In genomic region chr7:55963584-55964168, GRCh38 we compare ENCODE assay signal across 8 cellular contexts. TPM values are rescaled to one million over a fixed set of nuclear protein-coding genes. Genes with fewer than 3 reads are reported as not detected.
DNase-seq lines count a peak whose midpoint lies in the region; TF ChIP-seq lines count a peak whose summit lies in the region.

No MANE protein-coding gene starts in this region.

- peak overlapping the region; percentile 64 to 76 (median 75) for H3K4me3 Mint-ChIP-seq in nephron

- no peaks in the 10 kb centered on the region for H3K9me3 Mint-ChIP-seq in nephron

- peak overlapping the region; percentile 8 to 87 (median 62) for H3K27ac Mint-ChIP-seq in nephron

- peak overlapping the region; percentile 86 for H3K27ac ChIP-seq in colonic mucosa

- DNase-seq in AG09309 (ENCODE audit: low read depth) (no peak), LNCaP clone FGC (ENCODE audit: low read depth) (no peak), colonic mucosa (no peak), NCI-H187 treated with DMSO at 0.1 percent for 48 hours (lab: John Stamatoyannopoulos, UW) (no peak), NCI-H1092 (lab: John Stamatoyannopoulos, UW) (no peak), NCI-H748 treated with DMSO at 0.1 percent for 48 hours (lab: John Stamatoyannopoulos, UW) (no peak)
- no peak for DNase-seq in activated CD4-positive, alpha-beta T cell treated with anti-CD3 and anti-CD28 coated beads for 48 hours

- no peaks in the 10 kb centered on the region for H3K27me3 ChIP-seq in colonic mucosa

- H3K36me3 ChIP-seq in colonic mucosa, result no peaks in the 10 kb centered on the region

- peak overlapping the region; percentile 52 for H3K4me3 ChIP-seq in AG09309 (ENCODE audit: control insufficient read depth, low read depth, low read length)
- H3K4me3 ChIP-seq in LNCaP clone FGC (ENCODE audit: low read depth, low read length), result peak overlapping the region; percentile 44
- peak overlapping the region; percentile 27 for H3K4me3 ChIP-seq in colonic mucosa

- H3K9ac ChIP-seq in colonic mucosa (ENCODE audit: low read depth in 2 of 2, low read length in 2 of 2), result peak overlapping the region in 1 of 2 donors; percentile 70

- TF ChIP-seq CTCF in AG09309 (IDR thresholded peaks at IDR 0.05; ENCODE audit: control insufficient read depth, insufficient read depth, low read depth, low read length, missing control alignments) (no peak), LNCaP clone FGC (IDR thresholded peaks at IDR 0.05; ENCODE audit: control insufficient read depth, extremely low read depth, insufficient read depth) (no peak), colonic mucosa (IDR thresholded peaks at IDR 0.05) (no peak), nephron (IDR thresholded peaks at IDR 0.05; ENCODE audit: unreplicated experiment in 3 of 3) (no peak)

- H3K4me1 Mint-ChIP-seq in nephron, result peaks cover 10% of the 10 kb centered on the region

- H3K36me3 Mint-ChIP-seq in nephron (ENCODE audit: low read depth), result peaks cover 18% of the 10 kb centered on the region

- no peaks in the 10 kb centered on the region for H3K9me3 ChIP-seq in colonic mucosa

- intact Hi-C loops in colonic mucosa (cut with DNase I), result loop anchor here (10.0 kb wide), 1 partner anchor 319 kb away; no protein-coding TSS in a partner anchor

- peaks cover 5% of the 10 kb centered on the region for H3K27me3 Mint-ChIP-seq in nephron (ENCODE audit: low read depth)

- H3K4me1 ChIP-seq in colonic mucosa, result peaks cover 5% of the 10 kb centered on the region

RNA-seq across cellular contexts. Expression of gene NIPSNAP2, which starts 0.7 kb away (rescaled TPM):
- total RNA-seq in colonic mucosa, result 10 to 100 TPM; 32.2 to 67.5 TPM

RNA-seq across cellular contexts. Expression of gene MRPS17, which starts 12.0 kb away (rescaled TPM):
- 10 to 100 TPM; 10.4 to 19.3 TPM for total RNA-seq in colonic mucosa
